In the genomic region with DNA sequence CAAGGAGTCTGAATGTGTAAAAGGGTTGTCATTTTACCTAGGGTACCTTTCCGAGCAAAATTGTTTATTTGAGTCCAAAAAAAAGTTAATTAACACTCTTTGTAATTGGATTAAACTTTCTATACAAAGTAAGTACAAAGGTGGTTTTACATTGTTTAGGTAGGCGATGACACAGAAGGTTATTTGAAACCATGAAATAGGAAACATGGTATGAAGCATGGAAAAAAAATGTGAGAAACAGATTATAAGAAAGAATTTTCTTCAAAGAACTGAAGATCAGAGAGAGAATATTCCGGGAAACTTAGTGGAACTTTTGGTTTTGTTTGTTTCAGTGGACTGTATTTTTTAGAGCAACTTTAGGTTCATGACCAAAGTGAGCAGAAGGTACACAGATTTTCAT, we compare ENCODE assay signal across 23 cellular contexts.
"Had no signal": no experiment of that assay in that cellular context is flagged by ENCODE, and none has a peak within 500 bp of the region (broad histone marks: within the 10 kb centered on the region; RNA-seq: fewer than 3 reads in every experiment).

No MANE protein-coding gene starts in this region.

- DNase-seq: activated B cell treated with CpG ODN at 0.5 μM for 24 hours; activated CD4-positive, alpha-beta T cell treated with anti-CD3 and anti-CD28 coated beads, Interleukin-2, amount 50 U/mL, for 1 hour; activated CD8-positive, alpha-beta memory T cell treated with anti-CD3 and anti-CD28 coated beads, Interleukin-2, amount 10 ng/mL, durations not matched to agents 7 days and 5 days; activated CD8-positive, alpha-beta T cell treated with anti-CD3 and anti-CD28 coated beads for 36 hours; activated naive CD4-positive, alpha-beta T cell; activated T-cell treated with anti-CD3 and anti-CD28 coated beads for 4 hours; activated T-cell treated with anti-CD3 and anti-CD28 coated beads, Interleukin-2, amount 50 U/mL, for 72 hours; dorsolateral prefrontal cortex; effector memory CD4-positive, alpha-beta T cell; islet precursor cell; left colon; natural killer cell; right cardiac atrium; stimulated activated naive CD4-positive, alpha-beta T cell; T-helper 1 cell had no signal

- H3K4me3 ChIP-seq: ascending aorta, breast epithelium, coronary artery, dorsolateral prefrontal cortex, suprapubic skin, tibial nerve had no signal

- H3K27me3 Mint-ChIP-seq: activated B cell treated with CpG ODN at 0.5 μM for 24 hours; activated CD8-positive, alpha-beta memory T cell treated with anti-CD3 and anti-CD28 coated beads, Interleukin-2, amount 10 ng/mL, durations not matched to agents 7 days and 5 days; activated CD8-positive, alpha-beta T cell treated with anti-CD3 and anti-CD28 coated beads for 36 hours; central memory CD8-positive, alpha-beta T cell had no signal

- H3K27me3 ChIP-seq: ascending aorta, breast epithelium, dorsolateral prefrontal cortex, suprapubic skin, tibial nerve had no signal

- H3K27ac ChIP-seq: ascending aorta, breast epithelium, coronary artery, dorsolateral prefrontal cortex, suprapubic skin, tibial nerve had no signal

- H3K4me1 Mint-ChIP-seq: activated B cell treated with CpG ODN at 0.5 μM for 24 hours; activated CD8-positive, alpha-beta memory T cell treated with anti-CD3 and anti-CD28 coated beads, Interleukin-2, amount 10 ng/mL, durations not matched to agents 7 days and 5 days; natural killer cell had no signal

- H3K4me1 ChIP-seq: ascending aorta, breast epithelium, suprapubic skin, tibial nerve had no signal

- H3K4me3 Mint-ChIP-seq: activated B cell treated with CpG ODN at 0.5 μM for 24 hours; activated CD8-positive, alpha-beta memory T cell treated with anti-CD3 and anti-CD28 coated beads, Interleukin-2, amount 10 ng/mL, durations not matched to agents 7 days and 5 days; activated CD8-positive, alpha-beta T cell treated with anti-CD3 and anti-CD28 coated beads for 36 hours; activated T-cell treated with anti-CD3 and anti-CD28 coated beads, Interleukin-2, amount 50 U/mL, for 72 hours; central memory CD8-positive, alpha-beta T cell; natural killer cell; T-helper 2 cell treated with Interferon-gamma antibody and Interleukin-4, amounts not matched to agents 5 μg/mL and 100 μg/mL, for 36 hours had no signal

- H3K27ac Mint-ChIP-seq: activated B cell treated with CpG ODN at 0.5 μM for 24 hours; activated CD8-positive, alpha-beta memory T cell treated with anti-CD3 and anti-CD28 coated beads, Interleukin-2, amount 10 ng/mL, durations not matched to agents 7 days and 5 days; activated CD8-positive, alpha-beta T cell treated with anti-CD3 and anti-CD28 coated beads for 36 hours; activated naive CD4-positive, alpha-beta T cell treated with anti-CD3 and anti-CD28 coated beads, Interleukin-2, amount 50 U/mL, for 72 hours; activated T-cell treated with anti-CD3 and anti-CD28 coated beads, Interleukin-2, amount 50 U/mL, for 72 hours; natural killer cell; T-helper 2 cell treated with Interferon-gamma antibody and Interleukin-4, amounts not matched to agents 5 μg/mL and 100 μg/mL, for 36 hours had no signal
